In the genomic region with DNA sequence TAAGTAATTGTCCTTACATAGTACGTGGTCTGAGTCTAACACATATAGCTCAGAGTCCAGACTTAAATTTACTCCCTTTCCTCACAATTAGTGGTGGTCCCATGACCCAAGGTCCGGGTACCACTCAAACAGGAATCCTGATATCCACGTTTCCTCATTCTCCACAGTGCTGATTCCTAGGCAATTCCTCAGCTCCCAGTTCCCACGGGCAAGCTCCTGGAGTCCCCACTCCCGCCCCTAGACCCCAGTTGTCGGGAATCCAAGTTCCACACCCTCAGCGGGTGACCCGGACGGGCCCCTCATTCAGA, we compare ENCODE assay signal across 8 cellular contexts. TPM values are rescaled to one million over a fixed set of nuclear protein-coding genes. Genes with fewer than 3 reads are reported as not detected.
DNase-seq lines count a peak whose midpoint lies in the region; ATAC-seq and TF ChIP-seq lines count a peak whose summit lies in the region.
"Had no signal": no experiment of that assay in that cellular context is flagged by ENCODE, and none has a peak within 500 bp of the region (broad histone marks: within the 10 kb centered on the region; RNA-seq: fewer than 3 reads in every experiment).

No MANE protein-coding gene starts in this region.

- H3K27ac ChIP-seq in iPS DF 6.9 (ENCODE audit: low read length): no peak overlapping the region

- no peaks in the 10 kb centered on the region for H3K27me3 Mint-ChIP-seq in activated CD8-positive, alpha-beta T cell treated with anti-CD3 and anti-CD28 coated beads for 36 hours
- no peaks in the 10 kb centered on the region for H3K27me3 Mint-ChIP-seq in stimulated activated naive B cell treated with anti-CD40 and anti-IgM and Interleukin-4, amounts not matched to agents 10 μg/mL and 1 μg/mL and 100 μg/mL, for 72 hours

- H3K4me1 Mint-ChIP-seq in activated CD8-positive, alpha-beta T cell treated with anti-CD3 and anti-CD28 coated beads for 36 hours (ENCODE audit: low read depth): peaks cover 44% of the 10 kb centered on the region
- peaks cover 46 to 74% of the 10 kb centered on the region in 2 donors for H3K4me1 Mint-ChIP-seq in stimulated activated naive B cell treated with anti-CD40 and anti-IgM and Interleukin-4, amounts not matched to agents 10 μg/mL and 1 μg/mL and 100 μg/mL, for 72 hours

- H3K27me3 ChIP-seq in iPS DF 6.9 (ENCODE audit: control insufficient read depth, insufficient read depth, low read length): no peaks in the 10 kb centered on the region

- no peaks in the 10 kb centered on the region for H3K9me3 Mint-ChIP-seq in activated CD8-positive, alpha-beta T cell treated with anti-CD3 and anti-CD28 coated beads for 36 hours
- no peaks in the 10 kb centered on the region for H3K9me3 Mint-ChIP-seq in stimulated activated naive B cell treated with anti-CD40 and anti-IgM and Interleukin-4, amounts not matched to agents 10 μg/mL and 1 μg/mL and 100 μg/mL, for 72 hours

- TF ChIP-seq CTCF in HFF-Myc (IDR thresholded peaks at IDR 0.05; ENCODE audit: low read depth, low read length, missing control alignments): no peak
- no peak for TF ChIP-seq CTCF in activated CD8-positive, alpha-beta T cell treated with anti-CD3 and anti-CD28 coated beads for 36 hours (IDR thresholded peaks at IDR 0.05)

- ATAC-seq in activated CD8-positive, alpha-beta T cell treated with anti-CD3 and anti-CD28 coated beads for 36 hours: no peak
- no peak for ATAC-seq in stimulated activated naive B cell treated with anti-CD40 and anti-IgM and Interleukin-4, amounts not matched to agents 10 μg/mL and 1 μg/mL and 100 μg/mL, for 72 hours (replicated peaks)

- intact Hi-C loops in activated CD8-positive, alpha-beta T cell treated with anti-CD3 and anti-CD28 coated beads for 36 hours (cut with micrococcal nuclease): no loop called here

- CTCF ChIA-PET in activated CD8-positive, alpha-beta T cell treated with anti-CD3 and anti-CD28 coated beads for 36 hours (lab: Charles Lee): interaction anchor here (0.9 to 3.3 kb wide), 18 partner anchors 8 to 232 kb away, joined by 3 to 32 read pairs (median 4); a partner anchor contains a TSS

- H3K4me3 ChIP-seq in HFF-Myc (replicated peaks; ENCODE audit: low read depth, low read length) (peak overlapping the region; percentile 96), iPS DF 6.9 (ENCODE audit: low read length) (peak overlapping the region; percentile 98)

- no peaks in the 10 kb centered on the region; the same call in 1 of the 2 replicates for H3K4me1 ChIP-seq in iPS DF 6.9 (ENCODE audit: control insufficient read depth, insufficient read depth, low read length)

- H3K9me3 ChIP-seq in iPS DF 6.9 (ENCODE audit: control insufficient read depth, insufficient read depth, low read length): no peaks in the 10 kb centered on the region

- POLR2A ChIA-PET in activated CD8-positive, alpha-beta T cell treated with anti-CD3 and anti-CD28 coated beads for 36 hours (lab: Charles Lee): interaction anchor here (0.6 to 8.9 kb wide), 17 partner anchors 11 to 204 kb away, joined by 3 to 160 read pairs (median 4); a partner anchor contains a TSS

- H3K36me3 Mint-ChIP-seq in activated CD8-positive, alpha-beta T cell treated with anti-CD3 and anti-CD28 coated beads for 36 hours (ENCODE audit: low read depth): peaks cover 41% of the 10 kb centered on the region
- H3K36me3 Mint-ChIP-seq in stimulated activated naive B cell treated with anti-CD40 and anti-IgM and Interleukin-4, amounts not matched to agents 10 μg/mL and 1 μg/mL and 100 μg/mL, for 72 hours: peaks cover 37% of the 10 kb centered on the region in 2 donors

- peak overlapping the region; percentile 98 for H3K27ac Mint-ChIP-seq in activated CD8-positive, alpha-beta T cell treated with anti-CD3 and anti-CD28 coated beads for 36 hours
- peak overlapping the region; percentile 99 for H3K27ac Mint-ChIP-seq in stimulated activated naive B cell treated with anti-CD40 and anti-IgM and Interleukin-4, amounts not matched to agents 10 μg/mL and 1 μg/mL and 100 μg/mL, for 72 hours

- no CpG with 5 or more reads among the region's 9 CpGs for WGBS in iPS DF 6.9 (ENCODE audit: insufficient coverage, insufficient read length)

- H3K36me3 ChIP-seq in iPS DF 6.9 (ENCODE audit: control insufficient read depth, insufficient read depth, low read length): peaks cover 18% of the 10 kb centered on the region

- H3K4me3 Mint-ChIP-seq in activated CD8-positive, alpha-beta T cell treated with anti-CD3 and anti-CD28 coated beads for 36 hours: peak overlapping the region; percentile 93
- peak overlapping the region; percentile 94 to 95 for H3K4me3 Mint-ChIP-seq in stimulated activated naive B cell treated with anti-CD40 and anti-IgM and Interleukin-4, amounts not matched to agents 10 μg/mL and 1 μg/mL and 100 μg/mL, for 72 hours

- DNase-seq in HFF-Myc (ENCODE audit: extremely low read depth, low read depth) (no peak), iPS DF 6.9 (ENCODE audit: low read depth, low spot score) (no peak), LoVo (ENCODE audit: low spot score) (no peak), UCSD-AML1 (lab: John Stamatoyannopoulos, UW; ENCODE audit: unreplicated experiment) (no peak)
- DNase-seq in activated CD8-positive, alpha-beta T cell treated with anti-CD3 and anti-CD28 coated beads for 36 hours: no peak
- no peak for DNase-seq in stimulated activated naive B cell treated with anti-CD40 and anti-IgM and Interleukin-4, amounts not matched to agents 10 μg/mL and 1 μg/mL and 100 μg/mL, for 72 hours
- DNase-seq in NK-92 treated with Interleukin-12 subunit alpha and Interleukin-12 subunit beta, amount 100 ng/mL, for 24 hours (lab: John Stamatoyannopoulos, UW): no peak

RNA-seq across cellular contexts. Expression of a gene that starts 0.6 kb away (rescaled TPM):
- 100 to 1,000 TPM; 154 to 169 TPM for total RNA-seq in activated CD8-positive, alpha-beta T cell treated with anti-CD3 and anti-CD28 coated beads for 36 hours

RNA-seq across cellular contexts. Expression of a gene that starts 3.4 kb away (rescaled TPM):
- total RNA-seq in activated CD8-positive, alpha-beta T cell treated with anti-CD3 and anti-CD28 coated beads for 36 hours: 10 to 100 TPM; 50.7 to 52.2 TPM

RNA-seq across cellular contexts. Expression of a gene that starts 10.1 kb away (rescaled TPM):
- total RNA-seq in activated CD8-positive, alpha-beta T cell treated with anti-CD3 and anti-CD28 coated beads for 36 hours: 10 to 100 TPM; 90.7 to 94.5 TPM

RNA-seq across cellular contexts. Expression of a gene that starts 17.7 kb away (rescaled TPM):
- total RNA-seq in activated CD8-positive, alpha-beta T cell treated with anti-CD3 and anti-CD28 coated beads for 36 hours: not detected
- total RNA-seq: frontal cortex had no signal

RNA-seq across cellular contexts. Expression of a gene that starts 37.4 kb away (rescaled TPM):
- total RNA-seq in activated CD8-positive, alpha-beta T cell treated with anti-CD3 and anti-CD28 coated beads for 36 hours: 10 to 100 TPM in 1 of 2 experiments, 1 to 10 TPM in 1; 9.9 to 10.8 TPM
